10 cellular contexts compared by ENCODE assay signal in genomic region chr1:219188331-219188803, GRCh38. TPM values are rescaled to one million over a fixed set of nuclear protein-coding genes. Genes with fewer than 3 reads are reported as not detected.
DNase-seq lines count a peak whose midpoint lies in the region; ATAC-seq, FAIRE-seq and TF ChIP-seq lines count a peak whose summit lies in the region.
"Had no signal": no experiment of that assay in that cellular context is flagged by ENCODE, and none has a peak within 500 bp of the region (broad histone marks: within the 10 kb centered on the region; RNA-seq: fewer than 3 reads in every experiment).

No MANE protein-coding gene starts in this region.

- DNase-seq in cardiac muscle cell (ENCODE audit: low read depth in 1 of 2, low spot score in 1 of 2) (peak in 1 of 2 donors; percentile 24), Right ventricle myocardium inferior (ENCODE audit: missing footprints) (no peak), K562 (ENCODE audit: extremely low read depth in 1 of 4, low spot score in 3 of 4) (no peak), vagina (ENCODE audit: extremely low spot score in 2 of 2) (no peak), suprapubic skin (ENCODE audit: low spot score in 2 of 2) (no peak)
- DNase-seq in effector CD4-positive, alpha-beta T cell = no peak
- DNase-seq: COR-L47 had no signal

- no peak overlapping the region for H3K4me3 ChIP-seq in cardiac muscle cell
- no peak overlapping the region for H3K4me3 ChIP-seq in K562
- no peak overlapping the region for H3K4me3 ChIP-seq in vagina
- no peak overlapping the region for H3K4me3 ChIP-seq in suprapubic skin
- H3K4me3 ChIP-seq: SK-N-MC had no signal

- H3K9ac ChIP-seq in K562 (ENCODE audit: insufficient read depth in 1 of 2, low read depth in 2 of 2, low read length in 2 of 2) = no peak overlapping the region

- H2AFZ ChIP-seq in K562 (ENCODE audit: low read depth, low read length) = no peak overlapping the region

- TF ChIP-seq CTCF in cardiac muscle cell (IDR thresholded peaks at IDR 0.05; ENCODE audit: low read depth, low read length) (no peak), K562 (IDR thresholded peaks at IDR 0.05 in 2 of 3, conservative IDR thresholded peaks at IDR 0.05 in 1 of 3; ENCODE audit: insufficient read depth in 2 of 3, low read depth in 1 of 3, low read length in 3 of 3) (no peak), vagina (IDR thresholded peaks at IDR 0.05) (no peak), suprapubic skin (IDR thresholded peaks at IDR 0.05) (no peak)

- H3K27ac ChIP-seq in cardiac muscle cell = peak overlapping the region; percentile 65
- no peak overlapping the region for H3K27ac ChIP-seq in K562 (ENCODE audit: extremely low read depth, low read depth, low read length)
- peak overlapping the region; percentile 53 for H3K27ac ChIP-seq in vagina
- no peak overlapping the region for H3K27ac ChIP-seq in suprapubic skin
- H3K27ac ChIP-seq: SK-N-MC had no signal

- in situ Hi-C loops in K562 (cut with MboI) = no loop called here

- 80% methylated on average over 3 of the region's 3 CpGs for WGBS in K562 (ENCODE audit: insufficient coverage, low coverage, missing lambda C conversion rate)
- WGBS in suprapubic skin = 77% methylated on average over 3 of the region's 3 CpGs

- H3K4me2 ChIP-seq in K562 (ENCODE audit: insufficient read depth, low read length) = no peak overlapping the region

- no peaks in the 10 kb centered on the region for H3K36me3 ChIP-seq in cardiac muscle cell
- H3K36me3 ChIP-seq in K562 (ENCODE audit: control insufficient read depth, insufficient read depth, low read length) = peaks cover 11% of the 10 kb centered on the region; the same call in 2 of the 3 replicates
- H3K36me3 ChIP-seq in vagina = no peaks in the 10 kb centered on the region
- peaks cover 7% of the 10 kb centered on the region for H3K36me3 ChIP-seq in suprapubic skin

- no peaks in the 10 kb centered on the region for H3K27me3 ChIP-seq in cardiac muscle cell
- no peaks in the 10 kb centered on the region for H3K27me3 ChIP-seq in K562 (ENCODE audit: control insufficient read depth in 2 of 2, insufficient read depth in 2 of 2, low read length in 2 of 2)
- no peaks in the 10 kb centered on the region for H3K27me3 ChIP-seq in vagina
- H3K27me3 ChIP-seq in suprapubic skin = no peaks in the 10 kb centered on the region

- intact Hi-C loops in Right ventricle myocardium inferior (cut with DNase I) (no loop called here), K562 (cut with micrococcal nuclease) (no loop called here), vagina (cut with DNase I) (no loop called here)

- no peak for FAIRE-seq in K562 (lab: Jason Lieb, UNC)

- POLR2A ChIA-PET in K562 (lab: Yijun Ruan, JAX) = interaction anchor here (0.8 to 4.8 kb wide), 3 partner anchors 9 to 13 kb away, joined by 3 to 40 read pairs (median 6); partner anchors contain the start of gene LYPLAL1

- TF ChIP-seq POLR2A in K562 (conservative IDR thresholded peaks at IDR 0.05) = no peak
- no peak for TF ChIP-seq POLR2A in vagina (IDR thresholded peaks at IDR 0.05)
- no peak for TF ChIP-seq POLR2A in suprapubic skin (IDR thresholded peaks at IDR 0.05)

- no peaks in the 10 kb centered on the region for H4K20me1 ChIP-seq in K562 (replicated peaks; ENCODE audit: control insufficient read depth, insufficient read depth, low read length)

- no peak for TF ChIP-seq RAD21 in K562 (CRISPR knock-in tag; conservative IDR thresholded peaks at IDR 0.05 in 1 of 2, IDR thresholded peaks at IDR 0.05 in 1 of 2)

- CTCF ChIA-PET in K562 (lab: Yijun Ruan, JAX; ENCODE audit: low intra/inter-chr PET ratio) = no interaction called here

- H3K9me1 ChIP-seq in K562 (ENCODE audit: control insufficient read depth, insufficient read depth, low read length) = no peaks in the 10 kb centered on the region

- peaks cover 76% of the 10 kb centered on the region for H3K79me2 ChIP-seq in K562 (ENCODE audit: control insufficient read depth, insufficient read depth, low read length)

- ATAC-seq in Right ventricle myocardium inferior (no peak), HG03139 (IDR thresholded peaks at IDR 0.05; ENCODE audit: unreplicated experiment) (peak; percentile 43), K562 (peak; percentile 39), HG03045 (IDR thresholded peaks at IDR 0.05; ENCODE audit: unreplicated experiment) (no peak)

- TF ChIP-seq EP300 in K562 (IDR thresholded peaks at IDR 0.05; ENCODE audit: low read length) = no peak
- no peak for TF ChIP-seq EP300 in suprapubic skin (IDR thresholded peaks at IDR 0.05)

- no TSS peak for BruUV-seq in K562 (replicated peaks; lab: Mats Ljungman, UMichigan)

- H3K9me3 ChIP-seq in cardiac muscle cell (ENCODE audit: low read depth) (no peaks in the 10 kb centered on the region), K562 (replicated peaks; ENCODE audit: control insufficient read depth, insufficient read depth, low read depth, low read length) (no peaks in the 10 kb centered on the region; the same call in 1 of the 2 replicates), vagina (no peaks in the 10 kb centered on the region), suprapubic skin (no peaks in the 10 kb centered on the region)

- peaks cover 36% of the 10 kb centered on the region for H3K4me1 ChIP-seq in cardiac muscle cell (ENCODE audit: low read depth)
- H3K4me1 ChIP-seq in K562 (replicated peaks in 1 of 2; ENCODE audit: control insufficient read depth in 2 of 2, insufficient read depth in 2 of 2, low read length in 2 of 2) = peaks cover 0 to 10% of the 10 kb centered on the region in 2 experiments; a peak in 2 of 5 replicates
- H3K4me1 ChIP-seq in vagina = peaks cover 40% of the 10 kb centered on the region
- peaks cover 25% of the 10 kb centered on the region for H3K4me1 ChIP-seq in suprapubic skin

TF ChIP-seq in K562, 482 proteins besides CTCF, POLR2A, EP300 and RAD21:
- TF ChIP-seq ZNF57 (CRISPR knock-in tag; IDR thresholded peaks at IDR 0.05) (no peak), FUS (optimal IDR thresholded peaks at IDR 0.05; ENCODE audit: low read depth, low read length) (no peak), POLR2G (IDR thresholded peaks at IDR 0.05; ENCODE audit: low read depth, low read length) (no peak)

RNA-seq across cellular contexts. Expression of gene LYPLAL1, which starts 14.7 kb away (rescaled TPM):
- total RNA-seq in cardiac muscle cell (24.1 and 32.4 TPM in 2 replicates), Right ventricle myocardium inferior (68.7 TPM), K562 (2014; rRNA removed) (14.9 and 20.2 TPM in 2 replicates), K562 (2014; rRNA removed; fragmentation: Illumina TruSeq; extraction: Trizol) (62.9 and 71.5 TPM in 2 replicates), K562 (2015; rRNA removed; fragmentation: Illumina TruSeq; extraction: Trizol) (32.1 and 33.0 TPM in 2 replicates), K562 (2021) (46.3 and 51.3 TPM in 2 replicates), vagina (14.0 TPM), suprapubic skin (10 to 100 TPM; 20.2 to 40.4 (median 32.1) TPM)
- polyA plus RNA-seq in cardiac muscle cell (84.6 and 109 TPM in 2 replicates), K562 (2011; rRNA removed) (49.7 and 69.3 TPM in 2 replicates), K562 (2014; fragmentation: Illumina TruSeq; extraction: Trizol) (33.5 and 35.9 TPM in 2 replicates), K562 (2014; fragmentation: Nextera tagmentation; extraction: Ambion mirVana) (100 to 1,000 TPM; 127 to 179 TPM), K562 (2014; rRNA removed) (44.1 and 49.0 TPM in 2 replicates)
- 26.5 and 119 TPM in 2 replicates for total RNA-seq in K562 (2011; cell fraction: chromatin; rRNA removed; ENCODE audit: low replicate concordance)
- 14.7 and 21.1 TPM in 2 replicates for total RNA-seq in K562 (2011; cell fraction: nucleolus; rRNA removed)
- total RNA-seq in K562 (2011; cell fraction: nucleoplasm; rRNA removed) = 31.2 and 48.0 TPM in 2 replicates
- polyA plus RNA-seq in K562 (2011; cell fraction: cytosol; rRNA removed) = 5.4 and 9.4 TPM in 2 replicates
- 21.9 and 36.9 TPM in 2 replicates for polyA plus RNA-seq in K562 (2011; cell fraction: nucleus; rRNA removed)
- 33.2 and 65.1 TPM in 2 replicates for polyA plus RNA-seq in K562 (2012)
- 46.9 and 49.1 TPM in 2 replicates for polyA minus RNA-seq in K562 (2011; rRNA and poly(A)+ RNA removed)
- 8.4 and 15.0 TPM in 2 replicates for polyA minus RNA-seq in K562 (2011; cell fraction: cytosol; rRNA and poly(A)+ RNA removed)
- 77.4 and 99.6 TPM in 2 replicates for polyA minus RNA-seq in K562 (2011; cell fraction: nucleus; rRNA and poly(A)+ RNA removed)

Comparison
In these comparisons a context has a peak if more than half of its experiments do, and no peak if none do; other contexts are left out.
1. H3K27ac ChIP-seq: peak in cardiac muscle cell (single experiment) and vagina (single experiment); none in K562 (single experiment) and suprapubic skin (single experiment).
2. ATAC-seq: peak in HG03139 (single experiment) and K562 (single experiment); none in Right ventricle myocardium inferior (single experiment) and HG03045 (single experiment).